In genomic region chr16:67191995-67192681, GRCh38 we compare ENCODE assay signal across 8 cellular contexts. TPM values are rescaled to one million over a fixed set of nuclear protein-coding genes. Genes with fewer than 3 reads are reported as not detected.
DNase-seq lines count a peak whose midpoint lies in the region; ATAC-seq and TF ChIP-seq lines count a peak whose summit lies in the region.

E2F4 (plus strand) TSS chr16:67192155; CDS start chr16:67192228, 73 bp downstream.

- ATAC-seq in GM21825 (IDR thresholded peaks at IDR 0.05; ENCODE audit: unreplicated experiment): peak; percentile 89

- peaks cover 24 to 51% (median 32%) of the 10 kb centered on the region in 4 donors for H3K4me1 ChIP-seq in stomach

- no peak for TF ChIP-seq CTCF in neural crest cell (conservative IDR thresholded peaks at IDR 0.05)
- TF ChIP-seq CTCF in stomach (IDR thresholded peaks at IDR 0.05): peak in 2 of 7 experiments; percentile 9 to 23

- no peaks in the 10 kb centered on the region for H3K9me3 Mint-ChIP-seq in neural crest cell

- H3K27ac ChIP-seq in stomach: peak within 1 kb of the TSS; percentile 80 to 90 (median 84)

- no peaks in the 10 kb centered on the region for H3K27me3 ChIP-seq in stomach

- no peak for TF ChIP-seq EP300 in stomach (IDR thresholded peaks at IDR 0.05)

- no peaks in the 10 kb centered on the region for H3K9me3 ChIP-seq in stomach

- 0% methylated on average over 4 to 54 of the region's 54 CpGs for WGBS in stomach, 5 donors

- no peak for TF ChIP-seq POLR2A in stomach (IDR thresholded peaks at IDR 0.05)

- peaks cover 9% of the 10 kb centered on the region for H3K36me3 Mint-ChIP-seq in neural crest cell (ENCODE audit: low read depth)

- H3K27me3 Mint-ChIP-seq in neural crest cell (ENCODE audit: low read depth): peaks cover 2% of the 10 kb centered on the region

- DNase-seq in EH (ENCODE audit: low read depth) (peak; percentile 90), LHCN-M2 (ENCODE audit: low read depth) (peak; percentile 87), SHP77 treated with DMSO at 0.1 percent for 48 hours (lab: John Stamatoyannopoulos, UW) (peak; percentile 79), fibroblast of the conjunctiva (ENCODE audit: low read depth) (peak; percentile 64), neural crest cell (ENCODE audit: low read depth, low spot score) (peak; percentile 76), stomach (peak; percentile 93)
- peak; percentile 95 for DNase-seq in activated effector memory CD4-positive, alpha-beta T cell treated with anti-CD3 and anti-CD28 coated beads, Interleukin-2, amount 50 U/mL, for 16 hours

- H3K4me3 Mint-ChIP-seq in neural crest cell: peak within 1 kb of the TSS; percentile 93

- peaks cover 31% of the 10 kb centered on the region for H3K4me1 Mint-ChIP-seq in neural crest cell

- peaks cover 32 to 41% (median 38%) of the 10 kb centered on the region in 4 donors for H3K36me3 ChIP-seq in stomach

- intact Hi-C loops in stomach (cut with DNase I; ENCODE audit: low total_unique reads): no loop called here

- peak within 1 kb of the TSS; percentile 91 to 100 (median 94) for H3K4me3 ChIP-seq in stomach

- H3K27ac Mint-ChIP-seq in neural crest cell (ENCODE audit: unreplicated experiment): peak within 1 kb of the TSS; percentile 43

RNA-seq across cellular contexts. Expression of gene E2F4, which starts in this region (rescaled TPM):
- total RNA-seq in LHCN-M2 (2014; rRNA removed): 126 and 153 TPM in 2 replicates
- polyA plus RNA-seq in LHCN-M2 (2012): 34.0 TPM
- total RNA-seq in neural crest cell: 89.7 and 97.0 TPM in 2 replicates
- 100 to 1,000 TPM in 2 of 5 donors, 10 to 100 TPM in 3; 36.8 to 304 (median 89.7) TPM for total RNA-seq in stomach
- polyA plus RNA-seq in stomach: 10 to 100 TPM; 32.8 to 44.3 (median 38.7) TPM

Comparison
In these comparisons a context has a peak if more than half of its experiments do, and no peak if none do; other contexts are left out.
1. Peak in every context shown above with its lines: DNase-seq, ATAC-seq, H3K4me3 ChIP-seq and H3K27ac ChIP-seq.